Comparison of ENCODE assay signal across 8 cellular contexts in the genomic region with DNA sequence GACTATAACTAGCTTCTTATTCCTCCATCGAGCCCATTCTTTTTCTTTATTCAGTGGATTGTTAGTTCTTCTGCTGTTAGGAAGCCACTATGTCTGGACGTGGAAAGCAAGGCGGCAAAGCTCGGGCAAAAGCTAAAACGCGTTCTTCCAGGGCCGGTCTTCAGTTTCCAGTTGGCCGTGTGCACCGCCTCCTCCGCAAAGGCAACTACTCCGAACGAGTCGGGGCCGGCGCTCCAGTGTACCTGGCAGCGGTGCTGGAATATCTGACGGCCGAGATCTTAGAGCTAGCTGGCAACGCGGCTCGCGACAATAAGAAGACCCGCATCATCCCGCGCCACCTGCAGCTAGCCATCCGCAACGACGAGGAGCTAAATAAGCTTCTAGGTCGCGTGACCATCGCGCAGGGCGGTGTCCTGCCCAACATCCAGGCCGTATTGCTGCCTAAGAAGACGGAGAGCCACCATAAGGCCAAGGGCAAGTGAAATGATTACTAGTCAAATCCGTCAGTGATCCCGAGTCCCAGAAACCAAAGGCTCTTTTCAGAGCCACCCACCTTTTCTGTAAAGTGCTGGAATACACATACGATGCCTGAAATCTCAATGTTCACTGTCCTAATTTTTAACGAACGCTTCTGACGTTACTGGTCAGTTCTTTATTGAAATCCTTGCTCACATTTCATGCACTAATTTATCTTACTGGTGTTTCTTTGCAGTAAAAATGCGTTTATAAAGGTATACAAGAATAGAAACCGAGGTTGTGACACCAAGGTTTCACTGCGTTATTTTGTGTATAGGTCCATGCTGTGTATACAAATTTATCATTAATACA.
DNase-seq lines count a peak whose midpoint lies in the region; ATAC-seq and TF ChIP-seq lines count a peak whose summit lies in the region.

No MANE protein-coding gene starts in this region.

- H3K36me3 ChIP-seq in HUES48 (ENCODE audit: control insufficient read depth, insufficient read depth, low read length) = no peaks in the 10 kb centered on the region
- H3K36me3 ChIP-seq in skeletal muscle satellite cell (ENCODE audit: insufficient read depth, low read length) = no peaks in the 10 kb centered on the region

- H3K4me3 ChIP-seq in AG10803 (ENCODE audit: low read length) = peak overlapping the region; percentile 67
- H3K4me3 ChIP-seq in HUES48 (ENCODE audit: low read depth, low read length) = peak overlapping the region; percentile 83
- peak overlapping the region; percentile 69 for H3K4me3 ChIP-seq in skeletal muscle satellite cell (ENCODE audit: low read length)

- H3K4me1 ChIP-seq in HUES48 (ENCODE audit: control insufficient read depth, insufficient read depth, low read length) = peaks cover 14% of the 10 kb centered on the region
- peaks cover 4% of the 10 kb centered on the region for H3K4me1 ChIP-seq in skeletal muscle satellite cell (ENCODE audit: control insufficient read depth, insufficient read depth, low read length)

- peak overlapping the region; percentile 99 for H3K27ac ChIP-seq in HUES48 (ENCODE audit: low read depth, low read length)

- H3K27me3 ChIP-seq in HUES48 (ENCODE audit: control insufficient read depth, insufficient read depth, low read length) = no peaks in the 10 kb centered on the region
- H3K27me3 ChIP-seq in skeletal muscle satellite cell (ENCODE audit: control insufficient read depth, insufficient read depth, low read length) = peaks cover 4% of the 10 kb centered on the region

- peak overlapping the region; percentile 98 for H3K9ac ChIP-seq in HUES48 (ENCODE audit: low read depth, low read length)
- peak overlapping the region; percentile 67 for H3K9ac ChIP-seq in skeletal muscle satellite cell (ENCODE audit: low read depth, low read length)

- DNase-seq in AG10803 (ENCODE audit: low read depth) (peak; percentile 87), SKM-1 (lab: John Stamatoyannopoulos, UW; ENCODE audit: unreplicated experiment) (peak; percentile 88), amygdala (lab: John Stamatoyannopoulos, UW) (peak in 41 of 56 donors; percentile 19 to 75 (median 53)), hippocampal formation (lab: John Stamatoyannopoulos, UW) (peak; percentile 40 to 66), NCI-H446 (lab: John Stamatoyannopoulos, UW) (no peak)

- ATAC-seq in GM19043 (IDR thresholded peaks at IDR 0.05; ENCODE audit: low read depth, unreplicated experiment) = peak; percentile 29

- peak; percentile 54 for TF ChIP-seq CTCF in AG10803 (conservative IDR thresholded peaks at IDR 0.05; ENCODE audit: low read length)

- peak overlapping the region; percentile 81 for H3K4me2 ChIP-seq in skeletal muscle satellite cell (ENCODE audit: low read length)

- H3K9me3 ChIP-seq in HUES48 (ENCODE audit: control insufficient read depth, insufficient read depth, low read length) (no peaks in the 10 kb centered on the region), skeletal muscle satellite cell (replicated peaks; ENCODE audit: low read length) (no peaks in the 10 kb centered on the region)

Comparison
In these comparisons a context has a peak if more than half of its experiments do, and no peak if none do; other contexts are left out.
1. DNase-seq: peak in AG10803 (single experiment), SKM-1 (single experiment), amygdala (41 of 56) and hippocampal formation (2 of 2); none in NCI-H446 (0 of 2).
2. Peak in every context shown above with its lines, with median percentiles within 50 percentile points of each other: H3K4me3 ChIP-seq.